In the genomic region with DNA sequence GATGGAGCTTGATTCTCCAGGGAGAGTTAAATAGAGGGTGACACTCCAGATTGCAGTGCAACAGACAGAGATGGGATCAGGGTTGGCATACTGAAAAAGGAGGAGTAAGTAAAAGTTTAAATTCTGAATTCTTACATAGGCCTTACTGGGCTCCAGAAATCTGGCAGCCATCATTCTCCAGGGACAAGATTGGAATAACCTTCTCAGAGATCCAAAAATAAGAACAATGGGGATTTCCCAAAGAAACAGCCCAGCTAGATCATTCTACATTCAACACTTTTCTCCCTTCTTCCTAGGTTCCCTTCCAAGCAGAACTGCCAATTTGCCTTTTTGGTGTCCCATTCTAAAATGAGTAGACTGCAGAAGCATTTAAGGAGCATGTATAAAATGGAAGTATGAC, we compare ENCODE assay signal across 9 cellular contexts. TPM values are rescaled to one million over a fixed set of nuclear protein-coding genes. Genes with fewer than 3 reads are reported as not detected.
"Had no signal": no experiment of that assay in that cellular context is flagged by ENCODE, and none has a peak within 500 bp of the region (broad histone marks: within the 10 kb centered on the region; RNA-seq: fewer than 3 reads in every experiment).

No MANE protein-coding gene starts in this region.

- ATAC-seq: HepG2, K562 had no signal

- DNase-seq: KBM-7, KG1 had no signal

- H3K27ac ChIP-seq: HL-60, KMS-11 had no signal

- H3K4me3 ChIP-seq: K562 had no signal

- H3K9ac ChIP-seq: KMS-11 had no signal

- H3K4me2 ChIP-seq: KMS-11 had no signal

RNA-seq across cellular contexts. Expression of gene SERPINB2, which starts 14.9 kb away (rescaled TPM):
- total RNA-seq: HT-29 had no signal
- polyA plus RNA-seq: IgD-negative memory B cell had no signal

RNA-seq across cellular contexts. Expression of gene SERPINB10, which starts 35.2 kb away (rescaled TPM):
- total RNA-seq: HepG2, HT-29, HT1080, K562 had no signal
- polyA plus RNA-seq: HepG2, IgD-negative memory B cell, K562 had no signal
